In the genomic region with DNA sequence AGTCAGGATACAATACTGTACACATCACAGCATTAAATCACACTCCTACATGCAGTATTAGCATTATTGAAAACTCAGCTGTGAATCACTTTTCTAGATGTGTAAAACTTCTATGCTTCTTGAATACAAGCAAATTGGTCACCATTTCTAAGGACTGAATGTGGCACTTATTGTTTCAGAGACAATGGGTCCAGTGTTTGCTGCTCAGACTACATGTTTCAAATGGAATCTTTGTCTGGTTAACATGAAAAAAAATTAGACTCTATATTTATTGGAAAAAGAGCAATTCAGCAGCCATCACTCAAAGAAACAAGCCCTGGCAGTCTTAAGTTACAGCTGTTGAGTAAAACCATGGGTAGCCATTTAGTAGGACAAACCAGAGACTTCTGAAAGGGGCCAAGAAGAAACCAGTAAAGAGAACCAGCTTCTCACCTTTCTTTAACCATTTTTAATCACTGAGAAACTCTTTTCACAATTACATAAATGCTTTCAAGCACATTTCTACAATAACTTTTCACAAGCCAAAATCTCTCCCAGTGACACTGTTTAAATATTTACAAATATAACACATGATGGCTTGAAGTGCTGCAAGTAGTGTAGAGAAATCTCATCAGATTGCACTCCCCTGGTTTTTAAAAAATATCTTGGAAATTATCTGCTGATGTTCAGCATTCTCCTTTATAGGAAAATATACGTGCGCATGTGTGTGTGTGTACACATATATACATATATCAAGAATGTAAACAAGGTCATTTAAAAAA, we compare ENCODE assay signal across 17 cellular contexts. TPM values are rescaled to one million over a fixed set of nuclear protein-coding genes. Genes with fewer than 3 reads are reported as not detected.
"Had no signal": no experiment of that assay in that cellular context is flagged by ENCODE, and none has a peak within 500 bp of the region (broad histone marks: within the 10 kb centered on the region; RNA-seq: fewer than 3 reads in every experiment).

No MANE protein-coding gene starts in this region.

- H3K9me3 Mint-ChIP-seq: activated naive CD8-positive, alpha-beta T cell treated with anti-CD3 and anti-CD28 coated beads, Interleukin-2, amount 50 U/mL, for 24 hours; activated T-helper 2 cell treated with anti-CD3 and anti-CD28 coated beads, Interferon-gamma antibody, Interleukin-2, Interleukin-4, amounts not matched to agents 10 μg/mL and 5 μg/mL and 100 μg/mL, durations not matched to agents 14 hours and 24 hours and 36 hours had no signal

- DNase-seq: activated CD4-positive, alpha-beta T cell treated with anti-CD3 and anti-CD28 coated beads, Interleukin-2, amount 50 U/mL, for 4 hours; activated CD4-positive, CD25-positive, alpha-beta regulatory T cell treated with anti-CD3 and anti-CD28 coated beads, Interleukin-2, amount 50 U/mL, for 72 hours; activated naive CD4-positive, alpha-beta T cell treated with anti-CD3 and anti-CD28 coated beads for 36 hours; activated naive CD8-positive, alpha-beta T cell treated with anti-CD3 and anti-CD28 coated beads, Interleukin-2, amount 50 U/mL, for 24 hours; erythroblast; left ventricle myocardium superior; mesenchymal stem cell; ovary; stimulated activated CD4-positive, alpha-beta T cell treated with anti-CD3 and anti-CD28 coated beads, Interleukin-4, amount 100 ng/mL, for 1 hour; stimulated activated naive CD4-positive, alpha-beta T cell; upper lobe of left lung had no signal

- H3K4me1 Mint-ChIP-seq: activated naive CD8-positive, alpha-beta T cell treated with anti-CD3 and anti-CD28 coated beads, Interleukin-2, amount 50 U/mL, for 24 hours had no signal

- H3K27ac Mint-ChIP-seq: activated naive CD4-positive, alpha-beta T cell treated with anti-CD3 and anti-CD28 coated beads for 36 hours; activated naive CD8-positive, alpha-beta T cell treated with anti-CD3 and anti-CD28 coated beads, Interleukin-2, amount 50 U/mL, for 24 hours; activated T-helper 2 cell treated with anti-CD3 and anti-CD28 coated beads, Interferon-gamma antibody, Interleukin-2, Interleukin-4, amounts not matched to agents 10 μg/mL and 5 μg/mL and 100 μg/mL, durations not matched to agents 14 hours and 24 hours and 36 hours had no signal

- ATAC-seq: activated naive CD8-positive, alpha-beta T cell treated with anti-CD3 and anti-CD28 coated beads, Interleukin-2, amount 50 U/mL, for 24 hours; left ventricle myocardium superior had no signal

- H3K4me3 Mint-ChIP-seq: activated naive CD4-positive, alpha-beta T cell treated with anti-CD3 and anti-CD28 coated beads for 36 hours; activated naive CD8-positive, alpha-beta T cell treated with anti-CD3 and anti-CD28 coated beads, Interleukin-2, amount 50 U/mL, for 24 hours had no signal

- H3K27ac ChIP-seq: ascending aorta, breast epithelium, ovary, SK-N-MC, suprapubic skin, upper lobe of left lung had no signal

RNA-seq across cellular contexts. Expression of gene OR2K2, which starts 35.2 kb away (rescaled TPM):
- total RNA-seq: activated naive CD4-positive, alpha-beta T cell treated with anti-CD3 and anti-CD28 coated beads for 36 hours; activated T-helper 2 cell treated with anti-CD3 and anti-CD28 coated beads, Interferon-gamma antibody, Interleukin-2, Interleukin-4, amounts not matched to agents 10 μg/mL and 5 μg/mL and 100 μg/mL, durations not matched to agents 14 hours and 24 hours and 36 hours; ascending aorta; left ventricle myocardium superior; ovary; renal cortical epithelial cell; suprapubic skin; upper lobe of left lung had no signal
